Comparison of ENCODE assay signal across 15 cellular contexts in genomic region chr1:162372159-162373071, GRCh38. TPM values are rescaled to one million over a fixed set of nuclear protein-coding genes. Genes with fewer than 3 reads are reported as not detected.
A peak's percentile ranks its signal among the peaks of the same experiment; 100 is the strongest.
DNase-seq lines count a peak whose midpoint lies in the region; ATAC-seq and TF ChIP-seq lines count a peak whose summit lies in the region.
"Had no signal": no experiment of that assay in that cellular context is flagged by ENCODE, and none has a peak within 500 bp of the region (broad histone marks: within the 10 kb centered on the region; RNA-seq: fewer than 3 reads in every experiment).

No MANE protein-coding gene starts in this region.

- H3K9me3 Mint-ChIP-seq in endodermal cell (no peaks in the 10 kb centered on the region), neural progenitor cell (no peaks in the 10 kb centered on the region)
- H3K9me3 Mint-ChIP-seq in activated T-helper 2 cell treated with anti-CD3 and anti-CD28 coated beads, Interferon-gamma antibody, Interleukin-2, Interleukin-4, amounts not matched to agents 10 μg/mL and 5 μg/mL and 100 μg/mL, durations not matched to agents 14 hours and 24 hours and 36 hours: no peaks in the 10 kb centered on the region
- H3K9me3 Mint-ChIP-seq in stimulated activated memory B cell treated with anti-CD40 and anti-IgM and Interleukin-4, amounts not matched to agents 10 μg/mL and 1 μg/mL and 100 μg/mL, for 72 hours: no peaks in the 10 kb centered on the region
- H3K9me3 Mint-ChIP-seq in CD4-positive, alpha-beta T cell: no peaks in the 10 kb centered on the region
- H3K9me3 Mint-ChIP-seq: dendritic cell treated with granulocyte-macrophage colony-stimulating factor and Interleukin-4, amounts not matched to agents 40 ng/mL and 50 ng/mL, for 4 days had no signal

- H3K27ac Mint-ChIP-seq in endodermal cell (no peak overlapping the region), neural progenitor cell (peak overlapping the region; percentile 62)
- H3K27ac Mint-ChIP-seq in activated T-helper 2 cell treated with anti-CD3 and anti-CD28 coated beads, Interferon-gamma antibody, Interleukin-2, Interleukin-4, amounts not matched to agents 10 μg/mL and 5 μg/mL and 100 μg/mL, durations not matched to agents 14 hours and 24 hours and 36 hours: no peak overlapping the region
- H3K27ac Mint-ChIP-seq in stimulated activated memory B cell treated with anti-CD40 and anti-IgM and Interleukin-4, amounts not matched to agents 10 μg/mL and 1 μg/mL and 100 μg/mL, for 72 hours: no peak overlapping the region
- no peak overlapping the region for H3K27ac Mint-ChIP-seq in CD4-positive, alpha-beta T cell
- H3K27ac Mint-ChIP-seq: dendritic cell treated with granulocyte-macrophage colony-stimulating factor and Interleukin-4, amounts not matched to agents 40 ng/mL and 50 ng/mL, for 4 days had no signal

- peak; percentile 69 for TF ChIP-seq CTCF in endodermal cell (conservative IDR thresholded peaks at IDR 0.05)
- TF ChIP-seq CTCF in neural progenitor cell (IDR thresholded peaks at IDR 0.05): no peak
- TF ChIP-seq CTCF in CD4-positive, alpha-beta T cell (IDR thresholded peaks at IDR 0.05): no peak

- no peak overlapping the region for H2AFZ ChIP-seq in neural progenitor cell (replicated peaks)

- peak; percentile 54 for ATAC-seq in HG03432 (IDR thresholded peaks at IDR 0.05; ENCODE audit: unreplicated experiment)
- no peak for ATAC-seq in stimulated activated memory B cell treated with anti-CD40 and anti-IgM and Interleukin-4, amounts not matched to agents 10 μg/mL and 1 μg/mL and 100 μg/mL, for 72 hours
- no peak for ATAC-seq in CD4-positive, alpha-beta T cell (ENCODE audit: poor library complexity)

- DNase-seq in SK-N-DZ (ENCODE audit: low spot score): peak; percentile 41
- no peak for DNase-seq in endodermal cell
- no peak for DNase-seq in neural progenitor cell (ENCODE audit: low spot score)
- DNase-seq in activated T-helper 2 cell treated with anti-CD3 and anti-CD28 coated beads, Interferon-gamma antibody, Interleukin-2, Interleukin-4, amounts not matched to agents 10 μg/mL and 5 μg/mL and 100 μg/mL, durations not matched to agents 14 hours and 24 hours and 36 hours (ENCODE audit: low spot score): no peak
- no peak for DNase-seq in islet precursor cell
- no peak for DNase-seq in CD4-positive, alpha-beta T cell
- DNase-seq: activated CD4-positive, alpha-beta T cell treated with anti-CD3 and anti-CD28 coated beads for 1 hour; amygdala; DMS53; MG63; NCI-H2029 had no signal

- intact Hi-C loops in activated T-helper 2 cell treated with anti-CD3 and anti-CD28 coated beads, Interferon-gamma antibody, Interleukin-2, Interleukin-4, amounts not matched to agents 10 μg/mL and 5 μg/mL and 100 μg/mL, durations not matched to agents 14 hours and 24 hours and 36 hours (cut with micrococcal nuclease): no loop called here
- intact Hi-C loops in CD4-positive, alpha-beta T cell (cut with DNase I, micrococcal nuclease): no loop called here

- H3K27me3 Mint-ChIP-seq in endodermal cell (ENCODE audit: insufficient read depth): peaks cover 28% of the 10 kb centered on the region
- no peaks in the 10 kb centered on the region for H3K27me3 Mint-ChIP-seq in neural progenitor cell (ENCODE audit: insufficient read depth, low read depth)
- H3K27me3 Mint-ChIP-seq in activated T-helper 2 cell treated with anti-CD3 and anti-CD28 coated beads, Interferon-gamma antibody, Interleukin-2, Interleukin-4, amounts not matched to agents 10 μg/mL and 5 μg/mL and 100 μg/mL, durations not matched to agents 14 hours and 24 hours and 36 hours (ENCODE audit: low read depth): no peaks in the 10 kb centered on the region
- peaks cover 10% of the 10 kb centered on the region for H3K27me3 Mint-ChIP-seq in stimulated activated memory B cell treated with anti-CD40 and anti-IgM and Interleukin-4, amounts not matched to agents 10 μg/mL and 1 μg/mL and 100 μg/mL, for 72 hours
- H3K27me3 Mint-ChIP-seq in CD4-positive, alpha-beta T cell: no peaks in the 10 kb centered on the region
- H3K27me3 Mint-ChIP-seq: dendritic cell treated with granulocyte-macrophage colony-stimulating factor and Interleukin-4, amounts not matched to agents 40 ng/mL and 50 ng/mL, for 4 days had no signal

- POLR2A ChIA-PET in CD4-positive, alpha-beta T cell (lab: Charles Lee): no interaction called here

- H3K27me3 ChIP-seq in endodermal cell (ENCODE audit: control insufficient read depth, insufficient read depth, low read length, poor library complexity, severe bottlenecking) (peaks cover 19% of the 10 kb centered on the region), neural progenitor cell (no peaks in the 10 kb centered on the region)
- no peaks in the 10 kb centered on the region for H3K27me3 ChIP-seq in CD4-positive, alpha-beta T cell (ENCODE audit: control insufficient read depth, insufficient read depth, low read length)
- H3K27me3 ChIP-seq: MG63, tibial artery had no signal

- H3K79me2 ChIP-seq in neural progenitor cell (ENCODE audit: low read depth): no peaks in the 10 kb centered on the region

- no peaks in the 10 kb centered on the region for H3K36me3 Mint-ChIP-seq in endodermal cell (ENCODE audit: low read depth)
- H3K36me3 Mint-ChIP-seq in neural progenitor cell: peaks cover 30% of the 10 kb centered on the region
- no peaks in the 10 kb centered on the region for H3K36me3 Mint-ChIP-seq in activated T-helper 2 cell treated with anti-CD3 and anti-CD28 coated beads, Interferon-gamma antibody, Interleukin-2, Interleukin-4, amounts not matched to agents 10 μg/mL and 5 μg/mL and 100 μg/mL, durations not matched to agents 14 hours and 24 hours and 36 hours (ENCODE audit: low read depth)
- H3K36me3 Mint-ChIP-seq in stimulated activated memory B cell treated with anti-CD40 and anti-IgM and Interleukin-4, amounts not matched to agents 10 μg/mL and 1 μg/mL and 100 μg/mL, for 72 hours: no peaks in the 10 kb centered on the region
- H3K36me3 Mint-ChIP-seq in CD4-positive, alpha-beta T cell (ENCODE audit: low read depth): no peaks in the 10 kb centered on the region

- no peaks in the 10 kb centered on the region for H3F3A ChIP-seq in neural progenitor cell (ENCODE audit: low read depth)

- no peak overlapping the region for H3K9ac ChIP-seq in endodermal cell (ENCODE audit: extremely low read depth, low read length, poor library complexity, severe bottlenecking)
- no peak overlapping the region for H3K9ac ChIP-seq in neural progenitor cell

- CTCF ChIA-PET in CD4-positive, alpha-beta T cell (lab: Charles Lee): no interaction called here

- H3K4me3 ChIP-seq in endodermal cell (ENCODE audit: low read length) (no peak overlapping the region), neural progenitor cell (no peak overlapping the region)
- H3K4me3 ChIP-seq: MG63, tibial artery had no signal

- WGBS in endodermal cell (ENCODE audit: insufficient coverage in 1 of 2, insufficient read length in 1 of 2), 2 experiments: 83 to 89% methylated on average over 9 to 13 of the region's 13 CpGs

- no peaks in the 10 kb centered on the region for H4K20me1 ChIP-seq in neural progenitor cell (ENCODE audit: low read depth)

- H3K9me3 ChIP-seq in endodermal cell (ENCODE audit: control insufficient read depth, low read length) (no peaks in the 10 kb centered on the region), neural progenitor cell (ENCODE audit: low read depth) (no peaks in the 10 kb centered on the region)
- H3K9me3 ChIP-seq in CD4-positive, alpha-beta T cell (ENCODE audit: control insufficient read depth, low read length): no peaks in the 10 kb centered on the region
- H3K9me3 ChIP-seq: MG63, tibial artery had no signal

- H3K4me1 Mint-ChIP-seq in endodermal cell (peaks cover 24% of the 10 kb centered on the region), neural progenitor cell (peaks cover 14% of the 10 kb centered on the region)
- no peaks in the 10 kb centered on the region for H3K4me1 Mint-ChIP-seq in activated T-helper 2 cell treated with anti-CD3 and anti-CD28 coated beads, Interferon-gamma antibody, Interleukin-2, Interleukin-4, amounts not matched to agents 10 μg/mL and 5 μg/mL and 100 μg/mL, durations not matched to agents 14 hours and 24 hours and 36 hours (ENCODE audit: low read depth)
- no peaks in the 10 kb centered on the region for H3K4me1 Mint-ChIP-seq in stimulated activated memory B cell treated with anti-CD40 and anti-IgM and Interleukin-4, amounts not matched to agents 10 μg/mL and 1 μg/mL and 100 μg/mL, for 72 hours
- no peaks in the 10 kb centered on the region for H3K4me1 Mint-ChIP-seq in CD4-positive, alpha-beta T cell (ENCODE audit: low read depth)

- H3K27ac ChIP-seq in endodermal cell (ENCODE audit: low read depth, low read length): no peak overlapping the region
- no peak overlapping the region for H3K27ac ChIP-seq in neural progenitor cell
- no peak overlapping the region for H3K27ac ChIP-seq in CD4-positive, alpha-beta T cell (ENCODE audit: low read depth, low read length)
- H3K27ac ChIP-seq: tibial artery had no signal

- H3K4me1 ChIP-seq in endodermal cell (ENCODE audit: control insufficient read depth, insufficient read depth, low read length): peaks cover 12% of the 10 kb centered on the region
- H3K4me1 ChIP-seq in neural progenitor cell: no peaks in the 10 kb centered on the region
- H3K4me1 ChIP-seq: tibial artery had no signal

- H3K4me3 Mint-ChIP-seq in endodermal cell (no peak overlapping the region), neural progenitor cell (no peak overlapping the region)
- no peak overlapping the region for H3K4me3 Mint-ChIP-seq in activated T-helper 2 cell treated with anti-CD3 and anti-CD28 coated beads, Interferon-gamma antibody, Interleukin-2, Interleukin-4, amounts not matched to agents 10 μg/mL and 5 μg/mL and 100 μg/mL, durations not matched to agents 14 hours and 24 hours and 36 hours (ENCODE audit: low read depth)
- no peak overlapping the region for H3K4me3 Mint-ChIP-seq in stimulated activated memory B cell treated with anti-CD40 and anti-IgM and Interleukin-4, amounts not matched to agents 10 μg/mL and 1 μg/mL and 100 μg/mL, for 72 hours
- no peak overlapping the region for H3K4me3 Mint-ChIP-seq in CD4-positive, alpha-beta T cell
- H3K4me3 Mint-ChIP-seq: dendritic cell treated with granulocyte-macrophage colony-stimulating factor and Interleukin-4, amounts not matched to agents 40 ng/mL and 50 ng/mL, for 4 days had no signal

- no peak overlapping the region for H3K4me2 ChIP-seq in neural progenitor cell

- no peaks in the 10 kb centered on the region for H3K36me3 ChIP-seq in endodermal cell (ENCODE audit: control insufficient read depth, insufficient read depth, low read length)
- H3K36me3 ChIP-seq in neural progenitor cell: no peaks in the 10 kb centered on the region
- H3K36me3 ChIP-seq: MG63 had no signal

RNA-seq across cellular contexts. Expression of gene SPATA46, which starts 4.2 kb away (rescaled TPM):
- polyA plus RNA-seq in SK-N-DZ (2014; cell fraction: cytosol; rRNA removed): not detected in 2 replicates
- polyA plus RNA-seq in SK-N-DZ (2014; cell fraction: nucleus; rRNA removed): not detected in 2 replicates
- total RNA-seq in endodermal cell: not detected
- not detected for polyA plus RNA-seq in endodermal cell (2013, experiment 1 of 2)
- not detected for polyA plus RNA-seq in endodermal cell (2013, experiment 2 of 2)
- not detected in 2 replicates for total RNA-seq in neural progenitor cell (ENCODE audit: low replicate concordance)
- total RNA-seq in activated T-helper 2 cell treated with anti-CD3 and anti-CD28 coated beads, Interferon-gamma antibody, Interleukin-2, Interleukin-4, amounts not matched to agents 10 μg/mL and 5 μg/mL and 100 μg/mL, durations not matched to agents 14 hours and 24 hours and 36 hours: not detected in 2 replicates
- total RNA-seq in CD4-positive, alpha-beta T cell: not detected

RNA-seq across cellular contexts. Expression of gene C1orf226, which starts 9.1 kb away (rescaled TPM):
- polyA plus RNA-seq in SK-N-DZ (2014; cell fraction: cytosol; rRNA removed): 3.1 and 4.5 TPM in 2 replicates
- 4.3 and 9.9 TPM in 2 replicates for polyA plus RNA-seq in SK-N-DZ (2014; cell fraction: nucleus; rRNA removed)
- total RNA-seq in endodermal cell (1 to 10 TPM; 5.1 to 6.2 TPM), neural progenitor cell (ENCODE audit: low replicate concordance) (3.9 and 11.3 TPM in 2 replicates)
- polyA plus RNA-seq in endodermal cell (2013, experiment 1 of 2): 7.3 TPM
- 6.3 TPM for polyA plus RNA-seq in endodermal cell (2013, experiment 2 of 2)
- 0.05 and 0.07 TPM in 2 replicates for total RNA-seq in activated T-helper 2 cell treated with anti-CD3 and anti-CD28 coated beads, Interferon-gamma antibody, Interleukin-2, Interleukin-4, amounts not matched to agents 10 μg/mL and 5 μg/mL and 100 μg/mL, durations not matched to agents 14 hours and 24 hours and 36 hours
- total RNA-seq in CD4-positive, alpha-beta T cell: not detected

RNA-seq across cellular contexts. Expression of gene SH2D1B, which starts 39.5 kb away (rescaled TPM):
- polyA plus RNA-seq in SK-N-DZ (2014; cell fraction: cytosol; rRNA removed): not detected in 2 replicates
- not detected in 2 replicates for polyA plus RNA-seq in SK-N-DZ (2014; cell fraction: nucleus; rRNA removed)
- total RNA-seq in endodermal cell (not detected), neural progenitor cell (ENCODE audit: low replicate concordance) (not detected in 2 replicates)
- not detected for polyA plus RNA-seq in endodermal cell (2013, experiment 1 of 2)
- not detected for polyA plus RNA-seq in endodermal cell (2013, experiment 2 of 2)
- 0.84 and 1.0 TPM in 2 replicates for total RNA-seq in activated T-helper 2 cell treated with anti-CD3 and anti-CD28 coated beads, Interferon-gamma antibody, Interleukin-2, Interleukin-4, amounts not matched to agents 10 μg/mL and 5 μg/mL and 100 μg/mL, durations not matched to agents 14 hours and 24 hours and 36 hours
- total RNA-seq in CD4-positive, alpha-beta T cell: not detected
